ENCODE assay signal across 21 cellular contexts in genomic region chr6:38185244-38185643, GRCh38.
"Had no signal": no experiment of that assay in that cellular context is flagged by ENCODE, and none has a peak within 500 bp of the region (broad histone marks: within the 10 kb centered on the region; RNA-seq: fewer than 3 reads in every experiment).

No MANE protein-coding gene starts in this region.

- DNase-seq: activated CD4-positive, alpha-beta T cell treated with anti-CD3 and anti-CD28 coated beads for 1 hour; activated CD4-positive, alpha-beta T cell treated with anti-CD3 and anti-CD28 coated beads, Interleukin-2, amount 50 U/mL, for 1 hour; activated CD8-positive, alpha-beta memory T cell treated with anti-CD3 and anti-CD28 coated beads, Interleukin-2, amount 50 U/mL, for 4 hours; activated CD8-positive, alpha-beta T cell treated with anti-CD3 and anti-CD28 coated beads, Interleukin-2, amount 10 ng/mL, durations not matched to agents 7 days and 5 days; activated naive CD4-positive, alpha-beta T cell; activated T-cell treated with anti-CD3 and anti-CD28 coated beads, Interleukin-2, amount 50 U/mL, for 24 hours; cerebellar nuclear complex; effector CD4-positive, alpha-beta T cell; foreskin fibroblast; kidney glomerular epithelial cell; natural killer cell; psoas muscle; right cardiac atrium; stimulated activated CD4-positive, alpha-beta T cell treated with anti-CD3 and anti-CD28 coated beads, Interleukin-1b, Interleukin-23, amount 100 ng/mL, for 48 hours; T-cell; testis had no signal

- H3K4me3 Mint-ChIP-seq: activated CD8-positive, alpha-beta T cell treated with anti-CD3 and anti-CD28 coated beads, Interleukin-2, amount 10 ng/mL, durations not matched to agents 7 days and 5 days; activated naive CD8-positive, alpha-beta T cell; activated T-cell treated with anti-CD3 and anti-CD28 coated beads, Interleukin-2, amount 50 U/mL, for 24 hours; mesothelial cell of epicardium; natural killer cell; stimulated activated memory B cell treated with anti-CD40 and anti-IgM and Interleukin-4, amounts not matched to agents 10 μg/mL and 1 μg/mL and 100 μg/mL, for 72 hours; T-cell; type B pancreatic cell had no signal

- H3K36me3 Mint-ChIP-seq: activated naive CD8-positive, alpha-beta T cell; mesothelial cell of epicardium; natural killer cell had no signal

- H3K27ac Mint-ChIP-seq: activated CD8-positive, alpha-beta T cell treated with anti-CD3 and anti-CD28 coated beads, Interleukin-2, amount 10 ng/mL, durations not matched to agents 7 days and 5 days; activated naive CD8-positive, alpha-beta T cell; activated T-cell treated with anti-CD3 and anti-CD28 coated beads, Interleukin-2, amount 50 U/mL, for 24 hours; activated T-helper 2 cell treated with anti-CD3 and anti-CD28 coated beads, Interferon-gamma antibody, Interleukin-2, Interleukin-4, amounts not matched to agents 10 μg/mL and 5 μg/mL and 100 μg/mL, durations not matched to agents 14 hours and 24 hours and 36 hours; mesothelial cell of epicardium; natural killer cell; stimulated activated memory B cell treated with anti-CD40 and anti-IgM and Interleukin-4, amounts not matched to agents 10 μg/mL and 1 μg/mL and 100 μg/mL, for 72 hours; T-cell; type B pancreatic cell had no signal

- H3K4me1 Mint-ChIP-seq: stimulated activated memory B cell treated with anti-CD40 and anti-IgM and Interleukin-4, amounts not matched to agents 10 μg/mL and 1 μg/mL and 100 μg/mL, for 72 hours had no signal

- ATAC-seq: activated CD8-positive, alpha-beta T cell treated with anti-CD3 and anti-CD28 coated beads, Interleukin-2, amount 10 ng/mL, durations not matched to agents 7 days and 5 days; natural killer cell; psoas muscle; right cardiac atrium; stimulated activated memory B cell treated with anti-CD40 and anti-IgM and Interleukin-4, amounts not matched to agents 10 μg/mL and 1 μg/mL and 100 μg/mL, for 72 hours; T-cell had no signal

- H3K9me3 Mint-ChIP-seq: activated T-cell treated with anti-CD3 and anti-CD28 coated beads, Interleukin-2, amount 50 U/mL, for 24 hours; activated T-helper 2 cell treated with anti-CD3 and anti-CD28 coated beads, Interferon-gamma antibody, Interleukin-2, Interleukin-4, amounts not matched to agents 10 μg/mL and 5 μg/mL and 100 μg/mL, durations not matched to agents 14 hours and 24 hours and 36 hours; mesothelial cell of epicardium; natural killer cell; stimulated activated memory B cell treated with anti-CD40 and anti-IgM and Interleukin-4, amounts not matched to agents 10 μg/mL and 1 μg/mL and 100 μg/mL, for 72 hours; T-cell; type B pancreatic cell had no signal

- H3K27me3 Mint-ChIP-seq: activated naive CD8-positive, alpha-beta T cell; activated T-cell treated with anti-CD3 and anti-CD28 coated beads, Interleukin-2, amount 50 U/mL, for 24 hours; stimulated activated memory B cell treated with anti-CD40 and anti-IgM and Interleukin-4, amounts not matched to agents 10 μg/mL and 1 μg/mL and 100 μg/mL, for 72 hours; T-cell had no signal
